In the genomic region with DNA sequence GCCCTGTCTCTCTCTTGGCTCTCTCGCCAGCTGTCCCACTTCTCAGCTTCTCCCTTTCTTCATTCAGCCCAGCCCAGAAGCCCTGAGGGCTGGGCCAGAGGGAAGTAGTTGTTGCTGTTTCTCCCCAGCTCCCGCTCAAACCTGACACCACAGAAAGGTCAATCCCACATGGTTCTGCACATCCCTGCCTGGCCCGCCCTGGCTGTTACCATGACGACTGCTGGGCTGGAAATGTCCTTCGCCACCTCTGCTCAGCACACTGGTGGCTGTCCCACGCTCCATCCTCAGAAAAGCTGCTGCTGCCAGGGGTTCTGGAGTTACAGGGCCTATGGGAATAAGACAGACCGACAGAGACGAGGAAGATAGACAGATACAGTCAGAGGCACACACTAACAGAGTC, we compare ENCODE assay signal across 12 cellular contexts.
"Had no signal": no experiment of that assay in that cellular context is flagged by ENCODE, and none has a peak within 500 bp of the region (broad histone marks: within the 10 kb centered on the region; RNA-seq: fewer than 3 reads in every experiment).

No MANE protein-coding gene starts in this region.

- H3K9me3 Mint-ChIP-seq: activated CD8-positive, alpha-beta T cell treated with anti-CD3 and anti-CD28 coated beads for 36 hours; activated T-helper 1 cell treated with anti-CD3 and anti-CD28 coated beads, Interleukin-12 subunit alpha, Interleukin-12 subunit beta, Interleukin-2, Interleukin-4 antibody, amounts not matched to agents 30 ng/mL and 10 ng/mL and 1 ng/mL, durations not matched to agents 14 hours and 24 hours and 36 hours; T-helper 2 cell treated with Interferon-gamma antibody and Interleukin-4, amounts not matched to agents 5 μg/mL and 100 μg/mL, for 36 hours had no signal

- H3K36me3 ChIP-seq: colonic mucosa, gastrocnemius medialis had no signal

- H3K4me3 ChIP-seq: colonic mucosa, gastrocnemius medialis, smooth muscle cell, thyroid gland had no signal

- H3K4me3 Mint-ChIP-seq: activated CD8-positive, alpha-beta T cell treated with anti-CD3 and anti-CD28 coated beads for 36 hours; activated T-helper 1 cell treated with anti-CD3 and anti-CD28 coated beads, Interleukin-12 subunit alpha, Interleukin-12 subunit beta, Interleukin-2, Interleukin-4 antibody, amounts not matched to agents 30 ng/mL and 10 ng/mL and 1 ng/mL, durations not matched to agents 14 hours and 24 hours and 36 hours; T-helper 2 cell treated with Interferon-gamma antibody and Interleukin-4, amounts not matched to agents 5 μg/mL and 100 μg/mL, for 36 hours had no signal

- H3K27me3 Mint-ChIP-seq: activated CD8-positive, alpha-beta T cell treated with anti-CD3 and anti-CD28 coated beads for 36 hours had no signal

- H3K9me3 ChIP-seq: colonic mucosa, gastrocnemius medialis, thyroid gland had no signal

- H3K4me1 ChIP-seq: colonic mucosa, gastrocnemius medialis, thyroid gland had no signal

- H3K4me2 ChIP-seq: smooth muscle cell had no signal

- DNase-seq: activated CD8-positive, alpha-beta T cell treated with anti-CD3 and anti-CD28 coated beads for 36 hours; activated naive CD4-positive, alpha-beta T cell treated with Interleukin-2 at 50 U/mL for 16 hours; caudate nucleus; colonic mucosa; effector CD8-positive, alpha-beta T cell; gastrocnemius medialis; kidney; thyroid gland had no signal

- FAIRE-seq: kidney, urothelium cell line had no signal

- H3K27ac ChIP-seq: colonic mucosa, gastrocnemius medialis, thyroid gland had no signal

- H3K27me3 ChIP-seq: colonic mucosa, gastrocnemius medialis, thyroid gland had no signal

- H3K27ac Mint-ChIP-seq: activated CD8-positive, alpha-beta T cell treated with anti-CD3 and anti-CD28 coated beads for 36 hours; activated T-helper 1 cell treated with anti-CD3 and anti-CD28 coated beads, Interleukin-12 subunit alpha, Interleukin-12 subunit beta, Interleukin-2, Interleukin-4 antibody, amounts not matched to agents 30 ng/mL and 10 ng/mL and 1 ng/mL, durations not matched to agents 14 hours and 24 hours and 36 hours; T-helper 2 cell treated with Interferon-gamma antibody and Interleukin-4, amounts not matched to agents 5 μg/mL and 100 μg/mL, for 36 hours had no signal
